10 cellular contexts compared by ENCODE assay signal in genomic region chr7:155804431-155804831, GRCh38. TPM values are rescaled to one million over a fixed set of nuclear protein-coding genes. Genes with fewer than 3 reads are reported as not detected.
A peak's percentile ranks its signal among the peaks of the same experiment; 100 is the strongest.
DNase-seq lines count a peak whose midpoint lies in the region; ATAC-seq and TF ChIP-seq lines count a peak whose summit lies in the region.
"Had no signal": no experiment of that assay in that cellular context is flagged by ENCODE, and none has a peak within 500 bp of the region (broad histone marks: within the 10 kb centered on the region; RNA-seq: fewer than 3 reads in every experiment).

No MANE protein-coding gene starts in this region.

- no peaks in the 10 kb centered on the region for H3K36me3 ChIP-seq in cardiac muscle cell
- H3K36me3 ChIP-seq in left lung, result no peaks in the 10 kb centered on the region
- H3K36me3 ChIP-seq in thoracic aorta, result no peaks in the 10 kb centered on the region
- H3K36me3 ChIP-seq: tibial nerve had no signal

- DNase-seq in cardiac muscle cell (ENCODE audit: low read depth in 1 of 2, low spot score in 1 of 2) (no peak), cardiac septum (ENCODE audit: low spot score) (no peak), T-helper 17 cell (no peak), left lung (peak in 1 of 2 donors; percentile 43), thoracic aorta (ENCODE audit: low spot score) (no peak), midbrain (lab: John Stamatoyannopoulos, UW) (no peak)

- H3K4me3 ChIP-seq in cardiac muscle cell, result peak overlapping the region; percentile 26
- H3K4me3 ChIP-seq in left lung, result peak overlapping the region in 1 of 2 donors; percentile 31
- peak overlapping the region; percentile 60 for H3K4me3 ChIP-seq in thoracic aorta

- no peaks in the 10 kb centered on the region for H3K9me3 ChIP-seq in cardiac muscle cell (ENCODE audit: low read depth)
- H3K9me3 ChIP-seq in T-helper 17 cell (ENCODE audit: control insufficient read depth, low read length, poor library complexity, severe bottlenecking), result no peaks in the 10 kb centered on the region
- no peaks in the 10 kb centered on the region for H3K9me3 ChIP-seq in left lung
- no peaks in the 10 kb centered on the region for H3K9me3 ChIP-seq in thoracic aorta
- H3K9me3 ChIP-seq: tibial nerve had no signal

- H3K27ac ChIP-seq in cardiac muscle cell, result no peak overlapping the region
- H3K27ac ChIP-seq in left lung, result peak overlapping the region; percentile 61 to 62
- H3K27ac ChIP-seq in thoracic aorta, result no peak overlapping the region

- H3K27me3 Mint-ChIP-seq in T-helper 17 cell, result peaks cover 55% of the 10 kb centered on the region

- H3K27ac Mint-ChIP-seq in T-helper 17 cell, result no peak overlapping the region
- H3K27ac Mint-ChIP-seq: T-helper 1 cell treated with Interleukin-12 subunit alpha and Interleukin-12 subunit beta and Interleukin-4 antibody, amounts not matched to agents 30 μg/mL and 1 μg/mL, for 36 hours had no signal

- TF ChIP-seq CTCF in cardiac muscle cell (IDR thresholded peaks at IDR 0.05; ENCODE audit: low read depth, low read length) (no peak), left lung (IDR thresholded peaks at IDR 0.05) (no peak), thoracic aorta (IDR thresholded peaks at IDR 0.05) (no peak)

- peak overlapping the region; percentile 53 for H3K4me3 Mint-ChIP-seq in T-helper 17 cell

- H3K4me1 Mint-ChIP-seq in T-helper 17 cell, result peaks cover 6% of the 10 kb centered on the region

- no peaks in the 10 kb centered on the region for H3K36me3 Mint-ChIP-seq in T-helper 17 cell (ENCODE audit: low read depth)

- intact Hi-C loops in cardiac septum (cut with DNase I) (no loop called here), left lung (cut with DNase I) (loop anchor here in 1 of 2 donors (10.0 kb wide), 1 partner anchor 670 kb away; no protein-coding TSS in a partner anchor)

- H3K27me3 ChIP-seq in cardiac muscle cell, result peaks cover 100% of the 10 kb centered on the region
- H3K27me3 ChIP-seq in left lung, result peaks cover 74 to 100% of the 10 kb centered on the region in 2 donors
- H3K27me3 ChIP-seq in thoracic aorta (replicated peaks; ENCODE audit: insufficient read depth), result peaks cover under 1% of the 10 kb centered on the region

- ATAC-seq in T-helper 17 cell (no peak), left lung (peak; percentile 14), thoracic aorta (ENCODE audit: insufficient number of reproducible peaks, low FRiP score, low read depth) (no peak), HG03095 (IDR thresholded peaks at IDR 0.05; ENCODE audit: unreplicated experiment) (no peak), GM19467 (IDR thresholded peaks at IDR 0.05; ENCODE audit: unreplicated experiment) (no peak)

- H3K4me1 ChIP-seq in cardiac muscle cell (ENCODE audit: low read depth) (peaks cover 9% of the 10 kb centered on the region), left lung (peaks cover 23 to 67% of the 10 kb centered on the region in 2 donors), thoracic aorta (ENCODE audit: control insufficient read depth in 1 of 2, low read depth in 2 of 2) (peaks cover 26 to 47% of the 10 kb centered on the region in 2 donors)

RNA-seq across cellular contexts. Expression of gene SHH, which starts 7.8 kb away (rescaled TPM):
- total RNA-seq in cardiac muscle cell (not detected in 2 replicates), cardiac septum (not detected), T-helper 17 cell (not detected), left lung (1 to 10 TPM; 4.4 to 5.7 TPM), thoracic aorta (under 1 TPM in 1 of 2 donors, not detected in 1; 0.28 TPM)
- polyA plus RNA-seq in cardiac muscle cell, result not detected in 2 replicates

Comparison
In these comparisons a context has a peak if more than half of its experiments do, and no peak if none do; other contexts are left out.
1. H3K27ac ChIP-seq: peak in left lung (2 of 2); none in cardiac muscle cell (single experiment) and thoracic aorta (0 of 2).